ENCODE assay signal across 2 cellular contexts in the genomic region with DNA sequence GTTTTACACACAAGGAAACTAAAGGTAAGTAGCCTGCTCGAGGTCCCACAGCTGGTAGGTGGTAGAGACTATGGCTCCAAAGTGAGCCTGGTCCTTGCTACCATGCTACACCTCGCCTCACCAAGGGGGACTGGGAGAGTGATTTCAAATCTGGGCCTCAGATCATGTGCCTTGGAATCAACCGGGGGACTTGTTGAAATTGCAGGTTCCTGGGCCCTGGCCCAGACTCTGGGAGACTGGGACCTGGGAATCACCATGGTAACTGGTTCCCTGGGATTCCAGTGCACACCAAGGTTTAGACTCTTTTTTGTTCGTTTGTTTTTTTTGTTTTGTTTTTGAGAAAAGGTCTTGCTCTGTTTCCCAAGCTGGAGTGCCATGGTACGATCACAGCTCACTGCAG.
TF ChIP-seq lines count a peak whose summit lies in the region.

No MANE protein-coding gene starts in this region.

TF ChIP-seq in H1, 55 proteins besides CTCF, POLR2A, EP300 and RAD21:
- TF ChIP-seq MAFK (IDR thresholded peaks at IDR 0.05; ENCODE audit: low read depth, low read length) = no peak
- TF ChIP-seq SP4 (IDR thresholded peaks at IDR 0.05; ENCODE audit: low read length) = no peak
- TF ChIP-seq KDM4A (IDR thresholded peaks at IDR 0.05; ENCODE audit: low read depth, low read length, severe bottlenecking) = no peak
- TF ChIP-seq, protein P1, sequence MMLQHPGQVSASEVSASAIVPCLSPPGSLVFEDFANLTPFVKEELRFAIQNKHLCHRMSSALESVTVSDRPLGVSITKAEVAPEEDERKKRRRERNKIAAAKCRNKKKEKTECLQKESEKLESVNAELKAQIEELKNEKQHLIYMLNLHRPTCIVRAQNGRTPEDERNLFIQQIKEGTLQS (IDR thresholded peaks at IDR 0.05; ENCODE audit: insufficient read depth, low read depth, low read length) = no peak

TF ChIP-seq in SK-N-SH treated with all-trans-retinoic acid at 6 μM for 48 hours, 23 proteins besides CTCF, POLR2A, EP300 and RAD21:
- TF ChIP-seq TOX (CRISPR knock-in tag; IDR thresholded peaks at IDR 0.05; ENCODE audit: borderline replicate concordance) (no peak), ISL1 (CRISPR knock-in tag; IDR thresholded peaks at IDR 0.05) (no peak), GLIS3 (CRISPR knock-in tag; IDR thresholded peaks at IDR 0.05) (no peak), ESRRG (CRISPR knock-in tag; IDR thresholded peaks at IDR 0.05) (no peak), ARNTL (CRISPR knock-in tag; IDR thresholded peaks at IDR 0.05; ENCODE audit: borderline replicate concordance, low read depth) (no peak), CSDC2 (CRISPR knock-in tag; IDR thresholded peaks at IDR 0.05) (no peak), ZFP3 (CRISPR knock-in tag; IDR thresholded peaks at IDR 0.05) (no peak), ZC3H10 (CRISPR knock-in tag; IDR thresholded peaks at IDR 0.05) (no peak), OSR1 (CRISPR knock-in tag; IDR thresholded peaks at IDR 0.05) (no peak), PATZ1 (CRISPR knock-in tag; IDR thresholded peaks at IDR 0.05; ENCODE audit: borderline replicate concordance) (no peak), ZNF8 (CRISPR knock-in tag; IDR thresholded peaks at IDR 0.05) (no peak), BACH2 (CRISPR knock-in tag; IDR thresholded peaks at IDR 0.05; ENCODE audit: borderline replicate concordance) (no peak), POU6F1 (CRISPR knock-in tag; IDR thresholded peaks at IDR 0.05; ENCODE audit: borderline replicate concordance, low read depth) (no peak), PPARA (CRISPR knock-in tag; IDR thresholded peaks at IDR 0.05; ENCODE audit: borderline replicate concordance) (no peak)
- TF ChIP-seq, protein P2, sequence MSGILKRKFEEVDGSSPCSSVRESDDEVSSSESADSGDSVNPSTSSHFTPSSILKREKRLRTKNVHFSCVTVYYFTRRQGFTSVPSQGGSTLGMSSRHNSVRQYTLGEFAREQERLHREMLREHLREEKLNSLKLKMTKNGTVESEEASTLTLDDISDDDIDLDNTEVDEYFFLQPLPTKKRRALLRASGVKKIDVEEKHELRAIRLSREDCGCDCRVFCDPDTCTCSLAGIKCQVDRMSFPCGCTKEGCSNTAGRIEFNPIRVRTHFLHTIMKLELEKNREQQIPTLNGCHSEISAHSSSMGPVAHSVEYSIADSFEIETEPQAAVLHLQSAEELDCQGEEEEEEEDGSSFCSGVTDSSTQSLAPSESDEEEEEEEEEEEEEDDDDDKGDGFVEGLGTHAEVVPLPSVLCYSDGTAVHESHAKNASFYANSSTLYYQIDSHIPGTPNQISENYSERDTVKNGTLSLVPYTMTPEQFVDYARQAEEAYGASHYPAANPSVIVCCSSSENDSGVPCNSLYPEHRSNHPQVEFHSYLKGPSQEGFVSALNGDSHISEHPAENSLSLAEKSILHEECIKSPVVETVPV (CRISPR knock-in tag; IDR thresholded peaks at IDR 0.05) = no peak
- TF ChIP-seq, protein P3, sequence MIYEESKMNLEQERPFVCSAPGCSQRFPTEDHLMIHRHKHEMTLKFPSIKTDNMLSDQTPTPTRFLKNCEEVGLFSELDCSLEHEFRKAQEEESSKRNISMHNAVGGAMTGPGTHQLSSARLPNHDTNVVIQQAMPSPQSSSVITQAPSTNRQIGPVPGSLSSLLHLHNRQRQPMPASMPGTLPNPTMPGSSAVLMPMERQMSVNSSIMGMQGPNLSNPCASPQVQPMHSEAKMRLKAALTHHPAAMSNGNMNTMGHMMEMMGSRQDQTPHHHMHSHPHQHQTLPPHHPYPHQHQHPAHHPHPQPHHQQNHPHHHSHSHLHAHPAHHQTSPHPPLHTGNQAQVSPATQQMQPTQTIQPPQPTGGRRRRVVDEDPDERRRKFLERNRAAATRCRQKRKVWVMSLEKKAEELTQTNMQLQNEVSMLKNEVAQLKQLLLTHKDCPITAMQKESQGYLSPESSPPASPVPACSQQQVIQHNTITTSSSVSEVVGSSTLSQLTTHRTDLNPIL (CRISPR knock-in tag; IDR thresholded peaks at IDR 0.05; ENCODE audit: low read depth) = no peak
- TF ChIP-seq, protein P4, sequence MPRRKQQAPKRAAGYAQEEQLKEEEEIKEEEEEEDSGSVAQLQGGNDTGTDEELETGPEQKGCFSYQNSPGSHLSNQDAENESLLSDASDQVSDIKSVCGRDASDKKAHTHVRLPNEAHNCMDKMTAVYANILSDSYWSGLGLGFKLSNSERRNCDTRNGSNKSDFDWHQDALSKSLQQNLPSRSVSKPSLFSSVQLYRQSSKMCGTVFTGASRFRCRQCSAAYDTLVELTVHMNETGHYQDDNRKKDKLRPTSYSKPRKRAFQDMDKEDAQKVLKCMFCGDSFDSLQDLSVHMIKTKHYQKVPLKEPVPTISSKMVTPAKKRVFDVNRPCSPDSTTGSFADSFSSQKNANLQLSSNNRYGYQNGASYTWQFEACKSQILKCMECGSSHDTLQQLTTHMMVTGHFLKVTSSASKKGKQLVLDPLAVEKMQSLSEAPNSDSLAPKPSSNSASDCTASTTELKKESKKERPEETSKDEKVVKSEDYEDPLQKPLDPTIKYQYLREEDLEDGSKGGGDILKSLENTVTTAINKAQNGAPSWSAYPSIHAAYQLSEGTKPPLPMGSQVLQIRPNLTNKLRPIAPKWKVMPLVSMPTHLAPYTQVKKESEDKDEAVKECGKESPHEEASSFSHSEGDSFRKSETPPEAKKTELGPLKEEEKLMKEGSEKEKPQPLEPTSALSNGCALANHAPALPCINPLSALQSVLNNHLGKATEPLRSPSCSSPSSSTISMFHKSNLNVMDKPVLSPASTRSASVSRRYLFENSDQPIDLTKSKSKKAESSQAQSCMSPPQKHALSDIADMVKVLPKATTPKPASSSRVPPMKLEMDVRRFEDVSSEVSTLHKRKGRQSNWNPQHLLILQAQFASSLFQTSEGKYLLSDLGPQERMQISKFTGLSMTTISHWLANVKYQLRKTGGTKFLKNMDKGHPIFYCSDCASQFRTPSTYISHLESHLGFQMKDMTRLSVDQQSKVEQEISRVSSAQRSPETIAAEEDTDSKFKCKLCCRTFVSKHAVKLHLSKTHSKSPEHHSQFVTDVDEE (CRISPR knock-in tag; IDR thresholded peaks at IDR 0.05) = no peak
